In the genomic region with DNA sequence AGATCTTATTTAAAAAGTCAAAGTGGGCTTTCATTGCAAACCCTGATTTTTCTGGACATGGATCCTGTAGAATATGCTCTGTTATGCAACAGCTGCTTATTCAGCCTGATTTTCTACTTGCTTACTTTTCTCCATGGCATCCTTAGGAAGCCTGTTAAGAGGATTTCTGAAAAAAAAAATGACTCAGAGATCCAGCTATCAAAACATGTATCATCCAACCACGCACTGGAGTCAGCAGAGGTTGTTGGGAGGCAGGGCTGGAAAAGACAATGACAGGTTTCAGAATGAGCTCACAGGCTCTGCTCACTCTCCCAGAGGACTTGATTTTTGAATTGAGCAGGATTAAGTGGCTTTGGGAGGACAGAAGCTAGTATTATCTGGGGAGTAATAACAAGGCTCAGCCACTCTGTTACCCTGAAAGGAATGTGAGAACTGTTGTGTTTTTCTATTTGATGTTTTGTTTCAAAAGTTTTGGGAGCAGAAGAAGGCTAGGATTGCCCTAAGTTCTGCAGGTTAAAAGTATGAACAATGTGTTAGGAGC, we compare ENCODE assay signal across 8 cellular contexts.
DNase-seq lines count a peak whose midpoint lies in the region; ATAC-seq and TF ChIP-seq lines count a peak whose summit lies in the region.
"Not testable (repeated sequence)": the region's sequence is repeated elsewhere in the genome, so short reads cannot be mapped to it uniquely, and the experiment has no call there.

No MANE protein-coding gene starts in this region.

- not testable (repeated sequence) for H2AFZ ChIP-seq in IMR-90 (replicated peaks; ENCODE audit: low read length, poor library complexity)

- H3K27me3 ChIP-seq in IMR-90 (ENCODE audit: control insufficient read depth, insufficient read depth, low read length); brain microvascular endothelial cell (replicated peaks): not testable (repeated sequence)

- in situ Hi-C loops in IMR-90 (cut with MboI; ENCODE audit: low sequenced_read_pairs); brain microvascular endothelial cell (cut with HindIII; ENCODE audit: low pct_ligation_motif_present, low sequenced_read_pairs): not testable (repeated sequence)

- H3K36me3 ChIP-seq in IMR-90 (ENCODE audit: control insufficient read depth, insufficient read depth, low read length); brain microvascular endothelial cell (replicated peaks): not testable (repeated sequence)

- dilution Hi-C loops in IMR-90 (cut with HindIII; ENCODE audit: low sequenced_read_pairs, unreplicated experiment), result not testable (repeated sequence)

- H4K8ac ChIP-seq in IMR-90 (ENCODE audit: low read depth in 2 of 2, low read length in 2 of 2), result not testable (repeated sequence)

- not testable (repeated sequence) for H4K91ac ChIP-seq in IMR-90 (ENCODE audit: insufficient read depth, low read depth, low read length)

- H2BK20ac ChIP-seq in IMR-90 (ENCODE audit: low read depth, low read length), result not testable (repeated sequence)

- not testable (repeated sequence) for H3K23ac ChIP-seq in IMR-90 (ENCODE audit: low read depth, low read length)

- POLR2A ChIA-PET in IMR-90 (lab: Charles Lee; ENCODE audit: unreplicated experiment), result not testable (repeated sequence)

- H2BK5ac ChIP-seq in IMR-90 (ENCODE audit: low read depth, low read length, poor library complexity, severe bottlenecking), result not testable (repeated sequence)

- H2BK15ac ChIP-seq in IMR-90 (ENCODE audit: low read depth, low read length), result not testable (repeated sequence)

- not testable (repeated sequence) for TF ChIP-seq RAD21 in IMR-90 (IDR thresholded peaks at IDR 0.05; ENCODE audit: low read length)

- not testable (repeated sequence) for H3K14ac ChIP-seq in IMR-90 (replicated peaks; ENCODE audit: low read depth, low read length)

- H3K79me1 ChIP-seq in IMR-90 (ENCODE audit: low read depth in 1 of 2, low read length in 2 of 2), result not testable (repeated sequence)

- H4K5ac ChIP-seq in IMR-90 (ENCODE audit: low read depth, low read length), result not testable (repeated sequence)

- no CpG with 5 or more reads among the region's 1 CpG for WGBS in IMR-90 (ENCODE audit: extremely low coverage in 2 of 2, insufficient read length in 1 of 2), 2 experiments

- not testable (repeated sequence) for H3K4me1 ChIP-seq in IMR-90 (ENCODE audit: control insufficient read depth, insufficient read depth, low read length)

- CTCF ChIA-PET in IMR-90 (lab: Yijun Ruan, JAX), result not testable (repeated sequence)

- H3K9me3 ChIP-seq in IMR-90 (ENCODE audit: control insufficient read depth, insufficient read depth, low read length), result not testable (repeated sequence)

- not testable (repeated sequence) for ATAC-seq in IMR-90 (ENCODE audit: low read depth)

- H3K56ac ChIP-seq in IMR-90 (ENCODE audit: extremely low read depth, insufficient read depth, low read length), result not testable (repeated sequence)

- H3K9me1 ChIP-seq in IMR-90 (ENCODE audit: insufficient read depth, low read length), result not testable (repeated sequence)

- TF ChIP-seq CTCF in IMR-90 (conservative IDR thresholded peaks at IDR 0.05; ENCODE audit: low read depth, low read length); brain microvascular endothelial cell (IDR thresholded peaks at IDR 0.05; ENCODE audit: low read depth, low read length, missing control alignments); fibroblast of villous mesenchyme (IDR thresholded peaks at IDR 0.05; ENCODE audit: insufficient read depth, low read depth, low read length): not testable (repeated sequence)

- H3K4me3 ChIP-seq in IMR-90 (ENCODE audit: insufficient read depth, low read depth, low read length); brain microvascular endothelial cell (ENCODE audit: low read depth, low read length); fibroblast of villous mesenchyme (ENCODE audit: low read depth, low read length): not testable (repeated sequence)

- not testable (repeated sequence) for H3K4me2 ChIP-seq in IMR-90 (ENCODE audit: low read depth, low read length)

- H2AK9ac ChIP-seq in IMR-90 (replicated peaks; ENCODE audit: low read depth, low read length, poor library complexity), result not testable (repeated sequence)

- H3K4ac ChIP-seq in IMR-90 (ENCODE audit: low read depth, low read length), result not testable (repeated sequence)

- not testable (repeated sequence) for H3K27ac ChIP-seq in IMR-90 (ENCODE audit: insufficient read depth, low read length); brain microvascular endothelial cell

- H3K9ac ChIP-seq in IMR-90 (ENCODE audit: low read depth, low read length), result not testable (repeated sequence)

- intact Hi-C loops in IMR-90 (cut with micrococcal nuclease), result not testable (repeated sequence)

- peak; percentile 41 for DNase-seq in A172 (ENCODE audit: low spot score)
- peak; percentile 79 for DNase-seq in EL
- DNase-seq in IMR-90, result peak; percentile 36
- peak; percentile 89 for DNase-seq in NCI-H82 treated with DMSO at 0.1 percent for 48 hours (lab: John Stamatoyannopoulos, UW; ENCODE audit: unreplicated experiment)
- peak; percentile 0 for DNase-seq in brain microvascular endothelial cell
- DNase-seq in fibroblast of villous mesenchyme (ENCODE audit: low read depth), result peak; percentile 0
- peak; percentile 2 for DNase-seq in iris pigment epithelial cell (ENCODE audit: low read depth)
- DNase-seq in putamen (ENCODE audit: low spot score), result peak; percentile 56

- H3K18ac ChIP-seq in IMR-90 (ENCODE audit: low read depth, low read length), result not testable (repeated sequence)

- H2AK5ac ChIP-seq in IMR-90 (ENCODE audit: low read depth, low read length), result not testable (repeated sequence)

- not testable (repeated sequence) for H4K20me1 ChIP-seq in IMR-90 (ENCODE audit: insufficient read depth, low read length)

- TF ChIP-seq POLR2A in IMR-90 (IDR thresholded peaks at IDR 0.05; ENCODE audit: low read depth, low read length), result not testable (repeated sequence)

- H2BK120ac ChIP-seq in IMR-90 (ENCODE audit: low read depth, low read length), result not testable (repeated sequence)

- not testable (repeated sequence) for BruUV-seq in IMR-90 (replicated peaks; lab: Mats Ljungman, UMichigan)

Comparison
In these comparisons a context has a peak if more than half of its experiments do, and no peak if none do; other contexts are left out.
1. DNase-seq: peak in every context shown above with its lines; median percentile 89 in NCI-H82 treated with DMSO at 0.1 percent for 48 hours; 79 in EL; 56 in putamen; 41 in A172; 36 in IMR-90; 2 in iris pigment epithelial cell; 0 in brain microvascular endothelial cell; 0 in fibroblast of villous mesenchyme.